8 cellular contexts compared by ENCODE assay signal in genomic region chr3:13548696-13549512, GRCh38. TPM values are rescaled to one million over a fixed set of nuclear protein-coding genes. Genes with fewer than 3 reads are reported as not detected.
A peak's percentile ranks its signal among the peaks of the same experiment; 100 is the strongest.
DNase-seq lines count a peak whose midpoint lies in the region; ATAC-seq, FAIRE-seq and TF ChIP-seq lines count a peak whose summit lies in the region.

TSS of gene FBLN2 (plus strand) at chr3:13549125. CDS start at chr3:13570356, 21,231 bp downstream.

- BruUV-seq in PC-9 (replicated peaks; lab: Mats Ljungman, UMichigan): no TSS peak

- H3K79me2 ChIP-seq in astrocyte (ENCODE audit: insufficient read depth, low read length) (no peaks in the 10 kb centered on the region), smooth muscle cell (ENCODE audit: low read depth) (peaks cover 48% of the 10 kb centered on the region), PC-9 (ENCODE audit: low read depth) (no peaks in the 10 kb centered on the region)

- peaks cover 2% of the 10 kb centered on the region for H3K27me3 ChIP-seq in astrocyte (ENCODE audit: insufficient read depth, low read length)
- peaks cover 13% of the 10 kb centered on the region for H3K27me3 ChIP-seq in iPS-15b (ENCODE audit: control insufficient read depth, insufficient read depth, low read length)
- H3K27me3 ChIP-seq in smooth muscle cell (ENCODE audit: low read depth): no peaks in the 10 kb centered on the region
- H3K27me3 ChIP-seq in PC-9 (ENCODE audit: insufficient read depth, low read depth): no peaks in the 10 kb centered on the region

- WGBS in smooth muscle cell (ENCODE audit: low lambda C conversion rate): 6% methylated on average over 33 of the region's 103 CpGs

- H3K27ac ChIP-seq in astrocyte (ENCODE audit: low read depth, low read length) (no peak within 1 kb of the TSS), smooth muscle cell (ENCODE audit: low read depth) (peak within 1 kb of the TSS; percentile 91), PC-9 (no peak within 1 kb of the TSS)

- intact Hi-C loops in PC-9 (cut with micrococcal nuclease; ENCODE audit: unreplicated experiment): loop anchor here (5.0 kb wide), 1 partner anchor 47 kb away; no protein-coding TSS in a partner anchor

- no peaks in the 10 kb centered on the region for H3K36me3 Mint-ChIP-seq in astrocyte (ENCODE audit: low read depth, unreplicated experiment)

- CTCF ChIA-PET in PC-9 (lab: Charles Lee): no interaction called here

- H3K9me3 Mint-ChIP-seq in astrocyte (ENCODE audit: unreplicated experiment): no peaks in the 10 kb centered on the region

- TF ChIP-seq CTCF in astrocyte (IDR thresholded peaks at IDR 0.05; ENCODE audit: insufficient read depth, low read depth, low read length): no peak
- no peak for TF ChIP-seq CTCF in smooth muscle cell (IDR thresholded peaks at IDR 0.05; ENCODE audit: borderline replicate concordance, insufficient read depth, poor library complexity, severe bottlenecking)
- TF ChIP-seq CTCF in PC-9 (conservative IDR thresholded peaks at IDR 0.05): no peak

- H2AFZ ChIP-seq in astrocyte (ENCODE audit: low read depth, low read length): peak within 1 kb of the TSS; percentile 60
- H2AFZ ChIP-seq in smooth muscle cell (ENCODE audit: low read depth): no peak within 1 kb of the TSS
- H2AFZ ChIP-seq in PC-9: no peak within 1 kb of the TSS

- peaks cover 43% of the 10 kb centered on the region for H3K4me1 Mint-ChIP-seq in astrocyte (ENCODE audit: low read depth, unreplicated experiment)

- H3K9ac ChIP-seq in astrocyte (ENCODE audit: low read length): peak within 1 kb of the TSS; percentile 16
- no peak within 1 kb of the TSS for H3K9ac ChIP-seq in iPS-15b (ENCODE audit: low read depth, low read length)
- peak within 1 kb of the TSS; percentile 58 for H3K9ac ChIP-seq in smooth muscle cell (ENCODE audit: low read depth)

- no peak within 1 kb of the TSS for H3K27ac Mint-ChIP-seq in astrocyte (ENCODE audit: unreplicated experiment)

- H4K20me1 ChIP-seq in astrocyte (ENCODE audit: insufficient read depth, low read length) (no peaks in the 10 kb centered on the region), smooth muscle cell (ENCODE audit: low read depth) (peaks cover 36% of the 10 kb centered on the region), PC-9 (ENCODE audit: insufficient read depth) (no peaks in the 10 kb centered on the region)

- peaks cover 22% of the 10 kb centered on the region for H3K27me3 Mint-ChIP-seq in astrocyte (ENCODE audit: low read depth, unreplicated experiment)

- H3K36me3 ChIP-seq in astrocyte (ENCODE audit: insufficient read depth, low read length) (no peaks in the 10 kb centered on the region), iPS-15b (ENCODE audit: control insufficient read depth, insufficient read depth, low read length) (no peaks in the 10 kb centered on the region), smooth muscle cell (ENCODE audit: low read depth) (no peaks in the 10 kb centered on the region), PC-9 (ENCODE audit: low read depth) (no peaks in the 10 kb centered on the region)

- POLR2A ChIA-PET in PC-9 (lab: Charles Lee; ENCODE audit: unreplicated experiment): no interaction called here

- H3K9me2 ChIP-seq in PC-9 (ENCODE audit: insufficient read depth): no peaks in the 10 kb centered on the region

- peak within 1 kb of the TSS; percentile 73 for H3K4me3 Mint-ChIP-seq in astrocyte (ENCODE audit: unreplicated experiment)

- FAIRE-seq in astrocyte (lab: Jason Lieb, UNC): no peak

- peaks cover 36% of the 10 kb centered on the region for H3K4me1 ChIP-seq in astrocyte (ENCODE audit: insufficient read depth, low read length)
- peaks cover 9% of the 10 kb centered on the region for H3K4me1 ChIP-seq in iPS-15b (ENCODE audit: control insufficient read depth, insufficient read depth, low read length)
- peaks cover 30% of the 10 kb centered on the region for H3K4me1 ChIP-seq in smooth muscle cell (ENCODE audit: low read depth)
- peaks cover 22% of the 10 kb centered on the region for H3K4me1 ChIP-seq in PC-9 (replicated peaks; ENCODE audit: insufficient read depth)

- ATAC-seq in GM18517 (IDR thresholded peaks at IDR 0.05; ENCODE audit: unreplicated experiment): no peak

- peak within 1 kb of the TSS; percentile 74 for H3K4me2 ChIP-seq in astrocyte (ENCODE audit: low read length)
- H3K4me2 ChIP-seq in smooth muscle cell: peak within 1 kb of the TSS; percentile 88
- H3K4me2 ChIP-seq in PC-9: no peak within 1 kb of the TSS

- H3K4me3 ChIP-seq in astrocyte (ENCODE audit: insufficient read depth, low read depth, low read length) (peak within 1 kb of the TSS; percentile 15), iPS-15b (ENCODE audit: low read depth, low read length) (peak within 1 kb of the TSS; percentile 37), smooth muscle cell (peak within 1 kb of the TSS; percentile 57), PC-9 (no peak within 1 kb of the TSS)

- H3K9me3 ChIP-seq in astrocyte (ENCODE audit: insufficient read depth, low read depth, low read length) (no peaks in the 10 kb centered on the region), iPS-15b (ENCODE audit: control insufficient read depth, insufficient read depth, low read length) (no peaks in the 10 kb centered on the region), smooth muscle cell (replicated peaks; ENCODE audit: low read depth) (no peaks in the 10 kb centered on the region), PC-9 (ENCODE audit: insufficient read depth, low read depth) (no peaks in the 10 kb centered on the region)

- peak; percentile 23 for DNase-seq in activated gamma-delta T cell treated with Interleukin-2 at 50 U/mL for 16 hours
- no peak for DNase-seq in activated gamma-delta T cell (lab: John Stamatoyannopoulos, UW)
- DNase-seq in astrocyte (ENCODE audit: low read depth): no peak
- no peak for DNase-seq in smooth muscle cell (lab: John Stamatoyannopoulos, UW; ENCODE audit: unreplicated experiment)
- DNase-seq in PC-9: no peak
- no peak for DNase-seq in NCI-H187 treated with DMSO at 0.1 percent for 48 hours (lab: John Stamatoyannopoulos, UW)

- H3F3A ChIP-seq in smooth muscle cell (ENCODE audit: low read depth) (peaks cover 27% of the 10 kb centered on the region), PC-9 (ENCODE audit: insufficient read depth, low read depth) (peaks cover 8% of the 10 kb centered on the region; the same call in 1 of the 2 replicates)

RNA-seq across cellular contexts. Expression of gene FBLN2, which starts in this region (rescaled TPM):
- 36.6 and 57.3 TPM in 2 replicates for total RNA-seq in astrocyte
- total RNA-seq in smooth muscle cell: 159 and 178 TPM in 2 replicates
- polyA plus RNA-seq in smooth muscle cell: 249 and 390 TPM in 2 replicates
- total RNA-seq in PC-9 (2021): 0.57 and 1.8 TPM in 2 replicates

Comparison
In these comparisons a context has a peak if more than half of its experiments do, and no peak if none do; other contexts are left out.
1. RNA of gene FBLN2 (total RNA-seq): 159 to 178 TPM in smooth muscle cell and 36.6 to 57.3 TPM in astrocyte; 0.57 to 1.8 TPM in PC-9; every median in the first group is over 10 times any median in the second.